19 cellular contexts compared by ENCODE assay signal in the genomic region with DNA sequence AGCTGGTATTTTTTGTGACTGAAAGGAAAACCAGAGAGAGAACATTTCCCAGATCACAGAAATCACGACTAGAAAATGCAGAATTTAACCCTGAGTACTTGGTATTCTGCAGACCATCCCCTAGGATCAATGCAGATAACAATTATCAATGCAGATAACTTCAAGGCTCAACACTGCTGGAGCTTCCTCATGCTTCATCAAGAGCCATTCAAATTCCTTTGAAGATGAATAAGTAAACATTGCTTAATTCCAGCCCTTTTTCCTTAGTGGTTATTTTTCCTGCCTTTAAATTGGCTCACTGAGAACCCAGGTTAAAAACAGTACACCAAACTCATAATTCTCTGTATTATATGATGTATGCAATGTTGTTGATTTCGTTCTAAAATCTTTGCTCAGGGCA.
"Had no signal": no experiment of that assay in that cellular context is flagged by ENCODE, and none has a peak within 500 bp of the region (broad histone marks: within the 10 kb centered on the region; RNA-seq: fewer than 3 reads in every experiment).

No MANE protein-coding gene starts in this region.

- H3K9ac ChIP-seq: neural progenitor cell had no signal

- H2AFZ ChIP-seq: neural progenitor cell had no signal

- H3K4me1 ChIP-seq: gastrocnemius medialis, right atrium auricular region, tibial artery, uterus had no signal

- H3K4me3 ChIP-seq: coronary artery, gastrocnemius medialis, neural progenitor cell, right atrium auricular region, tibial artery, uterus had no signal

- H3K27ac ChIP-seq: brain microvascular endothelial cell, coronary artery, gastrocnemius medialis, neural progenitor cell, right atrium auricular region, tibial artery, uterus, VCaP had no signal

- H3K36me3 ChIP-seq: brain microvascular endothelial cell, gastrocnemius medialis, neural progenitor cell, right atrium auricular region, tibial artery, uterus had no signal

- DNase-seq: activated CD4-positive, alpha-beta T cell treated with anti-CD3 and anti-CD28 coated beads, Interleukin-2, amount 50 U/mL, for 48 hours; activated naive CD4-positive, alpha-beta T cell treated with Interleukin-2 at 50 U/mL for 16 hours; activated naive CD8-positive, alpha-beta T cell treated with anti-CD3 and anti-CD28 coated beads, Interleukin-2, amount 10 ng/mL, durations not matched to agents 7 days and 5 days; anterior cingulate cortex; brain microvascular endothelial cell; erythroblast; gastrocnemius medialis; head of caudate nucleus; immature natural killer cell; kidney glomerular epithelial cell; naive thymus-derived CD4-positive, alpha-beta T cell; stimulated activated naive CD8-positive, alpha-beta T cell treated with anti-CD3 and anti-CD28 coated beads, Interleukin-15, Interleukin-2, amounts not matched to agents 100 U/mL and 50 U/mL, for 24 hours; substantia nigra; tibial artery; uterus had no signal

- H3K4me2 ChIP-seq: neural progenitor cell had no signal

- H3K9me3 ChIP-seq: gastrocnemius medialis, right atrium auricular region, tibial artery, uterus had no signal

- ATAC-seq: gastrocnemius medialis; naive thymus-derived CD4-positive, alpha-beta T cell; stimulated activated naive CD8-positive, alpha-beta T cell treated with anti-CD3 and anti-CD28 coated beads, Interleukin-15, Interleukin-2, amounts not matched to agents 100 U/mL and 50 U/mL, for 24 hours had no signal

- H3K27me3 ChIP-seq: brain microvascular endothelial cell, gastrocnemius medialis, neural progenitor cell, right atrium auricular region, tibial artery, uterus had no signal
